11 cellular contexts compared by ENCODE assay signal in the genomic region with DNA sequence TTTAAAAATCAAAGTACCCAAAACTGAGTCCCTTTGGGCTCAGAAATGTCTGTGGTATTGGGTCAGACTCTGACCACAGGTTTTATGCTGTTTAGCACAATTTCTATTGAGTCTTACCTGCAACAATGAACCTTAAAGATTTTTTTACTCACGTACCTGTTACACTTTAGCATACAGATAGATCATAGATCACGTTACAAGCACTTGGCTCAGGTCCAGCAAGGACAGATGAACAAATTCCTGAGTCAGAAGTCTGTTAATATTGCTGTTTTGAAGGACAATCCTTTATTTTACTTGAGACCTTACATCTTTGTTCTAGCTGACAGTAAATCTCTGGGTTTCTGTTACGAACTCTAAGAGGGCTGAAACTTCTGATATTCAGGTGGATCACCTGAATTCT. TPM values are rescaled to one million over a fixed set of nuclear protein-coding genes. Genes with fewer than 3 reads are reported as not detected.
DNase-seq lines count a peak whose midpoint lies in the region; ATAC-seq lines count a peak whose summit lies in the region.
"Had no signal": no experiment of that assay in that cellular context is flagged by ENCODE, and none has a peak within 500 bp of the region (broad histone marks: within the 10 kb centered on the region; RNA-seq: fewer than 3 reads in every experiment).

No MANE protein-coding gene starts in this region.

- DNase-seq in NCI-H1417 (lab: John Stamatoyannopoulos, UW): peak in 2 of 3 experiments; percentile 1 to 12
- no peak for DNase-seq in NCI-H1417 treated with DMSO at 0.1 percent for 48 hours (lab: John Stamatoyannopoulos, UW)
- DNase-seq in COLO668 (lab: John Stamatoyannopoulos, UW; ENCODE audit: unreplicated experiment): peak; percentile 46
- DNase-seq in activated CD8-positive, alpha-beta T cell treated with anti-CD3 and anti-CD28 coated beads, Interleukin-2, amount 10 ng/mL, durations not matched to agents 7 days and 5 days: no peak
- peak; percentile 46 for DNase-seq in kidney tubule cell (ENCODE audit: low spot score)
- DNase-seq in NCI-H226: no peak
- DNase-seq: NCI-H1092; stimulated activated CD4-positive, alpha-beta T cell treated with anti-CD3 and anti-CD28 coated beads, Interleukin-1b, Interleukin-23, amount 100 ng/mL, for 48 hours; stimulated activated naive CD8-positive, alpha-beta T cell treated with anti-CD3 and anti-CD28 coated beads, Interleukin-15, amount 100 ng/mL, for 72 hours had no signal

- peak overlapping the region; percentile 45 for H3K27ac Mint-ChIP-seq in activated CD8-positive, alpha-beta T cell treated with anti-CD3 and anti-CD28 coated beads, Interleukin-2, amount 10 ng/mL, durations not matched to agents 7 days and 5 days

- ATAC-seq in activated CD8-positive, alpha-beta T cell treated with anti-CD3 and anti-CD28 coated beads, Interleukin-2, amount 10 ng/mL, durations not matched to agents 7 days and 5 days: no peak
- ATAC-seq in HG03108 (IDR thresholded peaks at IDR 0.05; ENCODE audit: unreplicated experiment): no peak
- ATAC-seq in GM21360 (IDR thresholded peaks at IDR 0.05; ENCODE audit: unreplicated experiment): no peak
- ATAC-seq: stimulated activated naive CD8-positive, alpha-beta T cell treated with anti-CD3 and anti-CD28 coated beads, Interleukin-15, amount 100 ng/mL, for 72 hours had no signal

- H3K4me3 Mint-ChIP-seq in activated CD8-positive, alpha-beta T cell treated with anti-CD3 and anti-CD28 coated beads, Interleukin-2, amount 10 ng/mL, durations not matched to agents 7 days and 5 days: no peak overlapping the region
- H3K4me3 Mint-ChIP-seq: stimulated activated naive CD8-positive, alpha-beta T cell treated with anti-CD3 and anti-CD28 coated beads, Interleukin-15, amount 100 ng/mL, for 72 hours had no signal

- POLR2A ChIA-PET in activated CD8-positive, alpha-beta T cell treated with anti-CD3 and anti-CD28 coated beads, Interleukin-2, amount 10 ng/mL, durations not matched to agents 7 days and 5 days (lab: Charles Lee): interaction anchor here (1.2 to 1.5 kb wide), 2 partner anchors 13 to 64 kb away, joined by 3 read pairs; a partner anchor contains a TSS

- no peaks in the 10 kb centered on the region for H3K9me3 Mint-ChIP-seq in activated CD8-positive, alpha-beta T cell treated with anti-CD3 and anti-CD28 coated beads, Interleukin-2, amount 10 ng/mL, durations not matched to agents 7 days and 5 days (ENCODE audit: insufficient read depth)
- H3K9me3 Mint-ChIP-seq: stimulated activated naive CD8-positive, alpha-beta T cell treated with anti-CD3 and anti-CD28 coated beads, Interleukin-15, amount 100 ng/mL, for 72 hours had no signal

- CTCF ChIA-PET in activated CD8-positive, alpha-beta T cell treated with anti-CD3 and anti-CD28 coated beads, Interleukin-2, amount 10 ng/mL, durations not matched to agents 7 days and 5 days (lab: Charles Lee): interaction anchor here (1.3 to 11.9 kb wide), 3 partner anchors 10 to 36 kb away, joined by 3 to 104 read pairs (median 13); a partner anchor contains a TSS

- no peaks in the 10 kb centered on the region for H3K27me3 Mint-ChIP-seq in activated CD8-positive, alpha-beta T cell treated with anti-CD3 and anti-CD28 coated beads, Interleukin-2, amount 10 ng/mL, durations not matched to agents 7 days and 5 days (ENCODE audit: low read depth)
- H3K27me3 Mint-ChIP-seq: stimulated activated naive CD8-positive, alpha-beta T cell treated with anti-CD3 and anti-CD28 coated beads, Interleukin-15, amount 100 ng/mL, for 72 hours had no signal

- H3K36me3 Mint-ChIP-seq in activated CD8-positive, alpha-beta T cell treated with anti-CD3 and anti-CD28 coated beads, Interleukin-2, amount 10 ng/mL, durations not matched to agents 7 days and 5 days (ENCODE audit: low read depth): peaks cover 89% of the 10 kb centered on the region

- peaks cover 12% of the 10 kb centered on the region for H3K4me1 Mint-ChIP-seq in activated CD8-positive, alpha-beta T cell treated with anti-CD3 and anti-CD28 coated beads, Interleukin-2, amount 10 ng/mL, durations not matched to agents 7 days and 5 days (ENCODE audit: low read depth)

RNA-seq across cellular contexts. Expression of a gene that starts 12.8 kb away (rescaled TPM):
- total RNA-seq in activated CD8-positive, alpha-beta T cell treated with anti-CD3 and anti-CD28 coated beads, Interleukin-2, amount 10 ng/mL, durations not matched to agents 7 days and 5 days: 10 to 100 TPM; 26.3 to 30.7 TPM

RNA-seq across cellular contexts. Expression of a gene that starts 12.9 kb away (rescaled TPM):
- total RNA-seq in activated CD8-positive, alpha-beta T cell treated with anti-CD3 and anti-CD28 coated beads, Interleukin-2, amount 10 ng/mL, durations not matched to agents 7 days and 5 days: 10 to 100 TPM; 70.4 to 73.2 TPM

RNA-seq across cellular contexts. Expression of a gene that starts 33.6 kb away (rescaled TPM):
- 10 to 100 TPM; 84.1 to 85.0 TPM for total RNA-seq in activated CD8-positive, alpha-beta T cell treated with anti-CD3 and anti-CD28 coated beads, Interleukin-2, amount 10 ng/mL, durations not matched to agents 7 days and 5 days

RNA-seq across cellular contexts. Expression of a gene that starts 52.7 kb away (rescaled TPM):
- 1 to 10 TPM; 8.6 to 9.4 TPM for total RNA-seq in activated CD8-positive, alpha-beta T cell treated with anti-CD3 and anti-CD28 coated beads, Interleukin-2, amount 10 ng/mL, durations not matched to agents 7 days and 5 days

Comparison
In these comparisons a context has a peak if more than half of its experiments do, and no peak if none do; other contexts are left out.
1. DNase-seq: peak in NCI-H1417 (2 of 3), COLO668 (single experiment) and kidney tubule cell (single experiment); none in NCI-H1417 treated with DMSO at 0.1 percent for 48 hours (single experiment), activated CD8-positive, alpha-beta T cell treated with anti-CD3 and anti-CD28 coated beads, Interleukin-2, amount 10 ng/mL, durations not matched to agents 7 days and 5 days (single experiment) and NCI-H226 (single experiment).